Comparison of ENCODE assay signal across 1 cellular context in genomic region chr6:114543696-114544095, GRCh38.
TF ChIP-seq lines count a peak whose summit lies in the region.

No MANE protein-coding gene starts in this region.

TF ChIP-seq in GM23338, 12 proteins besides CTCF, POLR2A, EP300 and RAD21 (continued from another document):
- peak; percentile 63 for TF ChIP-seq ZNF462 (CRISPR knock-in tag; IDR thresholded peaks at IDR 0.05)
TF ChIP-seq in GM23338: peak in this region for 1.
